ENCODE assay signal across 19 cellular contexts in the genomic region with DNA sequence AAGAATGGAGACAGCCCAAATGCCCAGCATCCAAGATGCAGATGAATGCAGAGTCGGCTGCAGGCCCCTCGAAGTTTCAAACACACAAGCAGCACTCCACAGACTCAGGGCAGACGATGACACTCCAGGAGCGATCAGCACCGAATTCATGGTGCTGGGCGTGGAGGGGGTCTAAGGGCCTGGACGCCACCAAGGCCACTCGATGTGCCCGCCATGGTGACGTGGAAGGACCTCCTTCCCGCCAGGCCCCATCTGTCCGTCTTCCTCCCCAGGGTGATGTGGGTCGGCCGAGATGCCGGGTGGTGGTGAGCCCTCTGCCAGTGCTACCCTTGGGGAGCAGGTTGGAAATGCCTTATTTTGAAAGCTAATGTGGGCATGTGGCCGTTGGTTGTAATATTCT. TPM values are rescaled to one million over a fixed set of nuclear protein-coding genes. Genes with fewer than 3 reads are reported as not detected.
"Had no signal": no experiment of that assay in that cellular context is flagged by ENCODE, and none has a peak within 500 bp of the region (broad histone marks: within the 10 kb centered on the region; RNA-seq: fewer than 3 reads in every experiment).

No MANE protein-coding gene starts in this region.

- H3K36me3 ChIP-seq: brain microvascular endothelial cell, ovary, stomach, thoracic aorta had no signal

- H3K9me3 ChIP-seq: thoracic aorta had no signal

- DNase-seq: activated CD4-positive, alpha-beta T cell treated with anti-CD3 and anti-CD28 coated beads, Interleukin-2, amount 50 U/mL, for 4 hours; activated CD4-positive, CD25-positive, alpha-beta regulatory T cell treated with anti-CD3 and anti-CD28 coated beads, Interleukin-2, amount 50 U/mL, for 72 hours; activated T-cell treated with anti-CD3 and anti-CD28 coated beads, Interleukin-2, amount 50 U/mL, for 72 hours; anterior cingulate cortex; brain microvascular endothelial cell; effector memory CD4-positive, alpha-beta T cell; foreskin keratinocyte; midbrain; retina; small intestine; T-helper 1 cell; T1000 had no signal

- H3K27ac ChIP-seq: brain microvascular endothelial cell, foreskin keratinocyte, ovary, stomach, thoracic aorta had no signal

- ATAC-seq: activated T-cell treated with anti-CD3 and anti-CD28 coated beads, Interleukin-2, amount 50 U/mL, for 72 hours; foreskin keratinocyte; SK-N-SH treated with all-trans-retinoic acid at 6 μM for 48 hours had no signal

- H3K4me3 ChIP-seq: lung, ovary, stomach, thoracic aorta had no signal

- H3K4me1 ChIP-seq: foreskin keratinocyte, stomach had no signal

- H3K27me3 ChIP-seq: brain microvascular endothelial cell, foreskin keratinocyte, ovary had no signal

RNA-seq across cellular contexts. Expression of a gene that starts 9.4 kb away (rescaled TPM):
- total RNA-seq: foreskin keratinocyte had no signal
- polyA plus RNA-seq: foreskin keratinocyte had no signal

RNA-seq across cellular contexts. Expression of a gene that starts 58.0 kb away (rescaled TPM):
- total RNA-seq: activated T-cell treated with anti-CD3 and anti-CD28 coated beads, Interleukin-2, amount 50 U/mL, for 72 hours; foreskin keratinocyte; myocyte; neural crest cell; stomach; thoracic aorta had no signal
- polyA plus RNA-seq: foreskin keratinocyte, stomach had no signal
